ENCODE assay signal across 8 cellular contexts in genomic region chr2:27807476-27807875, GRCh38. TPM values are rescaled to one million over a fixed set of nuclear protein-coding genes. Genes with fewer than 3 reads are reported as not detected.
DNase-seq lines count a peak whose midpoint lies in the region; ATAC-seq and TF ChIP-seq lines count a peak whose summit lies in the region.

No MANE protein-coding gene starts in this region.

- intact Hi-C loops in PC-9 (cut with micrococcal nuclease; ENCODE audit: unreplicated experiment) (no loop called here), esophagus squamous epithelium (cut with DNase I) (no loop called here), sigmoid colon (cut with DNase I) (no loop called here)

- H3K9me2 ChIP-seq in PC-9 (ENCODE audit: insufficient read depth) = no peaks in the 10 kb centered on the region

- H3K4me1 ChIP-seq in PC-9 (replicated peaks; ENCODE audit: insufficient read depth) = peaks cover 30% of the 10 kb centered on the region
- peaks cover 4 to 26% (median 7%) of the 10 kb centered on the region in 3 donors for H3K4me1 ChIP-seq in esophagus squamous epithelium
- peaks cover 0 to 19% (median 6%) of the 10 kb centered on the region in 4 donors for H3K4me1 ChIP-seq in sigmoid colon

- no peak overlapping the region for H3K4me2 ChIP-seq in PC-9

- H3F3A ChIP-seq in PC-9 (ENCODE audit: insufficient read depth, low read depth) = peaks cover 21% of the 10 kb centered on the region

- DNase-seq in stimulated activated CD4-positive, alpha-beta T cell treated with anti-CD3 and anti-CD28 coated beads, Interleukin-15, amount 100 ng/mL, for 24 hours = peak; percentile 23
- DNase-seq in stimulated activated CD4-positive, alpha-beta T cell treated with anti-CD3 and anti-CD28 coated beads, Interleukin-1b, Interleukin-23, amount 100 ng/mL, for 48 hours = no peak
- DNase-seq in PC-9 (peak in 1 of 2 experiments; percentile 17), esophagus squamous epithelium (lab: John Stamatoyannopoulos, UW) (no peak), sigmoid colon (no peak), ureter (ENCODE audit: low spot score) (no peak), C1 segment of cervical spinal cord (lab: John Stamatoyannopoulos, UW) (no peak)

- H3K79me2 ChIP-seq in PC-9 (ENCODE audit: low read depth) = no peaks in the 10 kb centered on the region

- no peak for TF ChIP-seq EP300 in sigmoid colon (IDR thresholded peaks at IDR 0.05)

- no TSS peak for BruUV-seq in PC-9 (replicated peaks; lab: Mats Ljungman, UMichigan)

- CTCF ChIA-PET in PC-9 (lab: Charles Lee) = interaction anchor here (0.6 kb wide), 1 partner anchor 91 kb away, joined by 4 read pairs; no protein-coding TSS in a partner anchor

- TF ChIP-seq POLR2A in esophagus squamous epithelium (IDR thresholded peaks at IDR 0.05) (no peak), sigmoid colon (IDR thresholded peaks at IDR 0.05) (no peak)

- WGBS in esophagus squamous epithelium, 2 donors = 88 to 89% methylated on average over 3 of the region's 4 CpGs
- 41 to 78% methylated on average over 4 of the region's 4 CpGs for WGBS in sigmoid colon, 2 donors

- no peak overlapping the region for H3K4me3 ChIP-seq in PC-9
- no peak overlapping the region for H3K4me3 ChIP-seq in esophagus squamous epithelium
- H3K4me3 ChIP-seq in sigmoid colon = no peak overlapping the region

- no peaks in the 10 kb centered on the region for H3K27me3 ChIP-seq in PC-9 (ENCODE audit: insufficient read depth, low read depth)
- no peaks in the 10 kb centered on the region for H3K27me3 ChIP-seq in esophagus squamous epithelium
- no peaks in the 10 kb centered on the region for H3K27me3 ChIP-seq in sigmoid colon

- H2AFZ ChIP-seq in PC-9 = no peak overlapping the region

- POLR2A ChIA-PET in PC-9 (lab: Charles Lee; ENCODE audit: unreplicated experiment) = no interaction called here

- H3K27ac ChIP-seq in PC-9 (no peak overlapping the region), esophagus squamous epithelium (no peak overlapping the region), sigmoid colon (no peak overlapping the region)

- no peaks in the 10 kb centered on the region; the same call in 1 of the 2 replicates for H3K9me3 ChIP-seq in PC-9 (ENCODE audit: insufficient read depth, low read depth)
- no peaks in the 10 kb centered on the region for H3K9me3 ChIP-seq in esophagus squamous epithelium
- H3K9me3 ChIP-seq in sigmoid colon = no peaks in the 10 kb centered on the region

- ATAC-seq in GM19395 (IDR thresholded peaks at IDR 0.05; ENCODE audit: unreplicated experiment) = no peak

- no peaks in the 10 kb centered on the region for H4K20me1 ChIP-seq in PC-9 (ENCODE audit: insufficient read depth)

- H3K36me3 ChIP-seq in PC-9 (ENCODE audit: low read depth) (no peaks in the 10 kb centered on the region), esophagus squamous epithelium (no peaks in the 10 kb centered on the region), sigmoid colon (no peaks in the 10 kb centered on the region)

- TF ChIP-seq CTCF in PC-9 (conservative IDR thresholded peaks at IDR 0.05) (peak; percentile 66), esophagus squamous epithelium (IDR thresholded peaks at IDR 0.05) (peak in 5 of 6 experiments; percentile 38 to 64 (median 49)), sigmoid colon (IDR thresholded peaks at IDR 0.05) (peak; percentile 13 to 54 (median 47))

RNA-seq across cellular contexts. Expression of gene MRPL33, which starts 36.0 kb away (rescaled TPM):
- 81.9 and 86.3 TPM in 2 replicates for total RNA-seq in PC-9 (2021)
- total RNA-seq in esophagus squamous epithelium = 100 to 1,000 TPM in 1 of 4 donors, 10 to 100 TPM in 3; 50.4 to 114 (median 70.9) TPM
- 100 to 1,000 TPM; 178 to 324 (median 239) TPM for total RNA-seq in sigmoid colon
- polyA plus RNA-seq in sigmoid colon = 100 to 1,000 TPM; 110 to 208 (median 152) TPM
- total RNA-seq in ureter = 60.1 TPM
